In genomic region chr19:10104130-10104513, GRCh38 we compare ENCODE assay signal across 1 cellular context.
A peak's percentile ranks its signal among the peaks of the same experiment; 100 is the strongest.
TF ChIP-seq lines count a peak whose summit lies in the region.

No MANE protein-coding gene starts in this region.

TF ChIP-seq in K562, 482 proteins besides CTCF, POLR2A, EP300 and RAD21 (continues in another document):
- TF ChIP-seq CUX1 (CRISPR knock-in tag; IDR thresholded peaks at IDR 0.05) (no peak), RBFOX2 (IDR thresholded peaks at IDR 0.05; ENCODE audit: low read depth, low read length) (no peak), ZNF384 (IDR thresholded peaks at IDR 0.05; ENCODE audit: low read depth, low read length) (0 out of 2 replicates have a peak, but pooled peaks have one; percentile 10), PURB (CRISPR knock-in tag; IDR thresholded peaks at IDR 0.05; ENCODE audit: low read depth) (no peak), HEY1 (CRISPR knock-in tag; IDR thresholded peaks at IDR 0.05; ENCODE audit: borderline replicate concordance) (no peak), HBP1 (CRISPR knock-in tag; IDR thresholded peaks at IDR 0.05) (0 out of 2 replicates have a peak, but pooled peaks have one; percentile 39), FOXO4 (CRISPR knock-in tag; IDR thresholded peaks at IDR 0.05) (no peak), HOXB6 (CRISPR knock-in tag; IDR thresholded peaks at IDR 0.05; ENCODE audit: borderline replicate concordance) (no peak), MAFF (IDR thresholded peaks at IDR 0.05; ENCODE audit: low read length) (no peak), NBN (IDR thresholded peaks at IDR 0.05; ENCODE audit: low read depth) (peak; percentile 21; the same call in 1 of the 2 replicates), ZNF707 (CRISPR knock-in tag; conservative IDR thresholded peaks at IDR 0.05) (no peak), ZNF609 (CRISPR knock-in tag; IDR thresholded peaks at IDR 0.05; ENCODE audit: borderline replicate concordance) (no peak), POU5F1 (IDR thresholded peaks at IDR 0.05; ENCODE audit: borderline replicate concordance, low read depth, low read length, partially characterized antibody) (no peak), MLX (CRISPR knock-in tag; conservative IDR thresholded peaks at IDR 0.05) (no peak), THRB (CRISPR knock-in tag; conservative IDR thresholded peaks at IDR 0.05) (0 out of 2 replicates have a peak, but pooled peaks have one; percentile 33), ZNF197 (CRISPR knock-in tag; IDR thresholded peaks at IDR 0.05; ENCODE audit: low read depth) (no peak), ELF2 (CRISPR knock-in tag; IDR thresholded peaks at IDR 0.05) (no peak), ZNF165 (CRISPR knock-in tag; IDR thresholded peaks at IDR 0.05; ENCODE audit: borderline replicate concordance) (no peak), FOXK2 (conservative IDR thresholded peaks at IDR 0.05 in 1 of 2, IDR thresholded peaks at IDR 0.05 in 1 of 2; ENCODE audit: low read depth in 2 of 2) (0 out of 4 replicates have a peak, but pooled peaks of 1 of the 2 experiments have one; percentile 4), MED1 (CRISPR knock-in tag; IDR thresholded peaks at IDR 0.05; ENCODE audit: borderline replicate concordance) (no peak), CHD7 (IDR thresholded peaks at IDR 0.05; ENCODE audit: low read depth, low read length) (no peak), CBX2 (IDR thresholded peaks at IDR 0.05; ENCODE audit: insufficient read depth, low read length, poor library complexity, severe bottlenecking) (no peak), FIP1L1 (IDR thresholded peaks at IDR 0.05; ENCODE audit: low read depth, low read length, poor library complexity, severe bottlenecking) (no peak), ZNF75A (CRISPR knock-in tag; IDR thresholded peaks at IDR 0.05) (no peak), TBP (optimal IDR thresholded peaks at IDR 0.05; ENCODE audit: low read depth, low read length) (no peak)
